In the genomic region with DNA sequence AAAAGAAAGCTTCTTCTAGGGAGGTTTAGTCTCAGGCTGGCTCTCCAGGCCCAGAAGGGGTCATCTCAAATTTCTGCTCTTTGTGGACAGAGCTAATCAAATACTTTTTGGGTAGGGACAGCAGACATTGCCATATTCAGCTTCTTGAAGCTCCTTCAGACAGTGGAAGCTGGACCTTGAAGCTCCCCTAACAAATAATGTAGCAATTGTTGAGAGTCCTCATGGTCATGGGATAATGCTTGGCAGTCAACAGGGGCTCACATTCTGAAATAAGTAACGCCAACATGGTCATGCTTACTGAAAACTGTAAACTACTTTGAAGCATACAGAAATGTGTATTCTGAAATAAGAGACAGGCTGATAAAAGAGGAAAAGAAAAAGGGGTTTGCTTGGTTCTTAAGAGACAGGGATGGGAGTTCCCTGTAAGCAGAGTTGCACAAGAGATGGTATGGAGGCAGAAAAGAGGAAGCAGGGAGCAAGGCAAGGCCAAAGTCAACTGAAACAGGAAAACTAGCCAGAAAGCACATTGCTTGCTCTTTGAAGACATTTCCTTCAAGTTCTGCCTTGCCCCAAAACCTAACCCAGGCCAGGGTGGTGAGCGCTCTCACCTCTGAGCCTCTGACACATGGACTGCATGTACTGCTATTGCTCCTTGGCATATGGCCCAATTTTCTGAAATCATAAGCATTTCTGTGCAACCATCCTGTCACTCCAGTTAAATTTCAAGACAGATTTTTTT, we compare ENCODE assay signal across 8 cellular contexts. TPM values are rescaled to one million over a fixed set of nuclear protein-coding genes. Genes with fewer than 3 reads are reported as not detected.
DNase-seq lines count a peak whose midpoint lies in the region; ATAC-seq, FAIRE-seq and TF ChIP-seq lines count a peak whose summit lies in the region.

No MANE protein-coding gene starts in this region.

- H3K4me1 ChIP-seq in esophagus muscularis mucosa (peaks cover 26 to 83% (median 74%) of the 10 kb centered on the region in 4 donors), small intestine (ENCODE audit: control insufficient read depth in 2 of 2, insufficient read depth in 1 of 2, low read depth in 1 of 2, low read length in 1 of 2) (peaks cover 4 to 13% of the 10 kb centered on the region in 2 donors)

- ATAC-seq in GM21447 (IDR thresholded peaks at IDR 0.05; ENCODE audit: unreplicated experiment): peak; percentile 52

- H3K27ac ChIP-seq in esophagus muscularis mucosa (replicated peaks in 1 of 4): peak overlapping the region; percentile 65 to 75 (median 69)
- H3K27ac ChIP-seq in small intestine (ENCODE audit: low read depth in 1 of 2, low read length in 1 of 2): peak overlapping the region in 1 of 2 donors; percentile 32

- H3K9me3 ChIP-seq in esophagus muscularis mucosa: no peaks in the 10 kb centered on the region
- no peaks in the 10 kb centered on the region for H3K9me3 ChIP-seq in small intestine (ENCODE audit: control insufficient read depth, low read depth)

- DNase-seq in NB4 (ENCODE audit: low read depth) (peak; percentile 98), esophagus muscularis mucosa (ENCODE audit: extremely low spot score) (no peak), small intestine (peak; percentile 54), HEK293T (ENCODE audit: extremely low spot score) (no peak), activated gamma-delta T cell (lab: John Stamatoyannopoulos, UW) (no peak), NCI-H1417 (lab: John Stamatoyannopoulos, UW) (no peak)
- DNase-seq in NK-92 treated with Interleukin-12 subunit alpha and Interleukin-12 subunit beta, amount 100 ng/mL, for 24 hours (lab: John Stamatoyannopoulos, UW): no peak

- H3K36me3 ChIP-seq in esophagus muscularis mucosa (no peaks in the 10 kb centered on the region), small intestine (ENCODE audit: control insufficient read depth in 2 of 2, insufficient read depth in 2 of 2, low read length in 2 of 2) (no peaks in the 10 kb centered on the region)

- no peak for TF ChIP-seq POLR2A in NB4 (IDR thresholded peaks at IDR 0.05; ENCODE audit: extremely low read depth, insufficient read length)
- TF ChIP-seq POLR2A in esophagus muscularis mucosa (IDR thresholded peaks at IDR 0.05; ENCODE audit: low read depth): no peak

- no peak for TF ChIP-seq CTCF in NB4 (IDR thresholded peaks at IDR 0.05; ENCODE audit: low read depth, low read length)
- TF ChIP-seq CTCF in esophagus muscularis mucosa (IDR thresholded peaks at IDR 0.05): no peak

- no peaks in the 10 kb centered on the region for H3K27me3 ChIP-seq in esophagus muscularis mucosa
- H3K27me3 ChIP-seq in small intestine (ENCODE audit: control insufficient read depth in 2 of 2, insufficient read depth in 2 of 2, low read length in 2 of 2): no peaks in the 10 kb centered on the region

- intact Hi-C loops in esophagus muscularis mucosa (cut with DNase I): no loop called here

- POLR2A ChIA-PET in HEK293T (lab: Yijun Ruan, JAX): no interaction called here

- H3K4me3 ChIP-seq in NB4 (ENCODE audit: low read depth, low read length) (no peak overlapping the region), esophagus muscularis mucosa (no peak overlapping the region), small intestine (ENCODE audit: low read depth in 1 of 2, low read length in 2 of 2) (no peak overlapping the region)

- 76% methylated on average over 2 of the region's 2 CpGs for WGBS in esophagus muscularis mucosa
- 79 to 88% (median 81%) methylated on average over 2 of the region's 2 CpGs for WGBS in small intestine, 3 donors

- FAIRE-seq in small intestine (lab: Jason Lieb, UNC): no peak

- TF ChIP-seq EP300 in esophagus muscularis mucosa (IDR thresholded peaks at IDR 0.05): no peak

- CTCF ChIA-PET in HEK293T (lab: Yijun Ruan, JAX): interaction anchor here (1.0 kb wide), 1 partner anchor 77 kb away, joined by 3 read pairs; no protein-coding TSS in a partner anchor

TF ChIP-seq in HEK293T, 16 proteins besides CTCF, POLR2A, EP300 and RAD21:
- TF ChIP-seq ELF4 (IDR thresholded peaks at IDR 0.05) (no peak), NFRKB (IDR thresholded peaks at IDR 0.05) (no peak), FOXA1 (IDR thresholded peaks at IDR 0.05) (no peak), CTBP1 (IDR thresholded peaks at IDR 0.05; ENCODE audit: borderline replicate concordance) (no peak), FOXK2 (IDR thresholded peaks at IDR 0.05) (no peak), SP1 (IDR thresholded peaks at IDR 0.05) (no peak), FOXM1 (IDR thresholded peaks at IDR 0.05; ENCODE audit: borderline replicate concordance) (no peak), HDGF (IDR thresholded peaks at IDR 0.05; ENCODE audit: borderline replicate concordance) (no peak), ARNT (IDR thresholded peaks at IDR 0.05) (no peak), SUZ12 (IDR thresholded peaks at IDR 0.05) (no peak), L3MBTL2 (conservative IDR thresholded peaks at IDR 0.05) (no peak), BHLHE40 (IDR thresholded peaks at IDR 0.05; ENCODE audit: borderline replicate concordance) (no peak), LEF1 (IDR thresholded peaks at IDR 0.05; ENCODE audit: borderline replicate concordance) (no peak), TARDBP (IDR thresholded peaks at IDR 0.05) (no peak), ZNF384 (IDR thresholded peaks at IDR 0.05) (no peak)
- TF ChIP-seq, protein P1, sequence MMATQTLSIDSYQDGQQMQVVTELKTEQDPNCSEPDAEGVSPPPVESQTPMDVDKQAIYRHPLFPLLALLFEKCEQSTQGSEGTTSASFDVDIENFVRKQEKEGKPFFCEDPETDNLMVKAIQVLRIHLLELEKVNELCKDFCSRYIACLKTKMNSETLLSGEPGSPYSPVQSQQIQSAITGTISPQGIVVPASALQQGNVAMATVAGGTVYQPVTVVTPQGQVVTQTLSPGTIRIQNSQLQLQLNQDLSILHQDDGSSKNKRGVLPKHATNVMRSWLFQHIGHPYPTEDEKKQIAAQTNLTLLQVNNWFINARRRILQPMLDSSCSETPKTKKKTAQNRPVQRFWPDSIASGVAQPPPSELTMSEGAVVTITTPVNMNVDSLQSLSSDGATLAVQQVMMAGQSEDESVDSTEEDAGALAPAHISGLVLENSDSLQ (IDR thresholded peaks at IDR 0.05): no peak

RNA-seq across cellular contexts. Expression of a gene that starts 53.1 kb away (rescaled TPM):
- total RNA-seq in esophagus muscularis mucosa: 100 to 1,000 TPM in 2 of 4 donors, 10 to 100 TPM in 2; 77.0 to 109 (median 94.0) TPM
- 10 to 100 TPM; 11.1 to 20.0 (median 12.5) TPM for polyA plus RNA-seq in small intestine

Comparison
In these comparisons a context has a peak if more than half of its experiments do, and no peak if none do; other contexts are left out.
1. DNase-seq: peak in NB4 (single experiment) and small intestine (single experiment); none in esophagus muscularis mucosa (single experiment), NK-92 treated with Interleukin-12 subunit alpha and Interleukin-12 subunit beta, amount 100 ng/mL, for 24 hours (single experiment), HEK293T (single experiment), activated gamma-delta T cell (single experiment) and NCI-H1417 (0 of 3).